12 cellular contexts compared by ENCODE assay signal in genomic region chr16:20874088-20874581, GRCh38. TPM values are rescaled to one million over a fixed set of nuclear protein-coding genes. Genes with fewer than 3 reads are reported as not detected.
DNase-seq lines count a peak whose midpoint lies in the region; ATAC-seq, FAIRE-seq and TF ChIP-seq lines count a peak whose summit lies in the region.
"Had no signal": no experiment of that assay in that cellular context is flagged by ENCODE, and none has a peak within 500 bp of the region (broad histone marks: within the 10 kb centered on the region; RNA-seq: fewer than 3 reads in every experiment).

No MANE protein-coding gene starts in this region.

- H3K79me2 ChIP-seq in Loucy (ENCODE audit: insufficient read depth, low read length): peaks cover 71% of the 10 kb centered on the region
- no peaks in the 10 kb centered on the region for H3K79me2 ChIP-seq in K562 (ENCODE audit: control insufficient read depth, insufficient read depth, low read length)
- H3K79me2 ChIP-seq in smooth muscle cell (ENCODE audit: low read depth): peaks cover 88% of the 10 kb centered on the region

- H3K9me3 Mint-ChIP-seq in endodermal cell: no peaks in the 10 kb centered on the region
- H3K9me3 Mint-ChIP-seq: neural crest cell had no signal

- ATAC-seq in activated CD4-positive, CD25-positive, alpha-beta regulatory T cell treated with anti-CD3 and anti-CD28 coated beads, Interleukin-2, amount 50 U/mL, for 24 hours: peak; percentile 25 to 36
- no peak for ATAC-seq in K562

- no peak overlapping the region for H3K4me3 Mint-ChIP-seq in endodermal cell
- H3K4me3 Mint-ChIP-seq: neural crest cell had no signal

- CTCF ChIA-PET in K562 (lab: Yijun Ruan, JAX; ENCODE audit: low intra/inter-chr PET ratio): no interaction called here

- H3K27me3 Mint-ChIP-seq in endodermal cell (ENCODE audit: insufficient read depth): no peaks in the 10 kb centered on the region

- H3K36me3 Mint-ChIP-seq in endodermal cell (ENCODE audit: low read depth): peaks cover 7% of the 10 kb centered on the region

- H4K20me1 ChIP-seq in Loucy (ENCODE audit: insufficient read depth, low read length, poor library complexity, severe bottlenecking) (no peaks in the 10 kb centered on the region), K562 (replicated peaks; ENCODE audit: control insufficient read depth, insufficient read depth, low read length) (0 out of 2 replicates have a peak, but pooled peaks cover 10% of the 10 kb centered on the region), smooth muscle cell (ENCODE audit: low read depth) (peaks cover 98% of the 10 kb centered on the region)

- TF ChIP-seq CTCF in Loucy (conservative IDR thresholded peaks at IDR 0.05; ENCODE audit: low read length): no peak
- no peak for TF ChIP-seq CTCF in K562 (IDR thresholded peaks at IDR 0.05 in 2 of 3, conservative IDR thresholded peaks at IDR 0.05 in 1 of 3; ENCODE audit: insufficient read depth in 2 of 3, low read depth in 1 of 3, low read length in 3 of 3)
- no peak for TF ChIP-seq CTCF in smooth muscle cell (IDR thresholded peaks at IDR 0.05; ENCODE audit: borderline replicate concordance, insufficient read depth, poor library complexity, severe bottlenecking)
- TF ChIP-seq CTCF in endodermal cell (conservative IDR thresholded peaks at IDR 0.05): no peak

- H3K27ac Mint-ChIP-seq in endodermal cell: no peak overlapping the region

- intact Hi-C loops in K562 (cut with micrococcal nuclease): no loop called here

- TF ChIP-seq RAD21 in K562 (CRISPR knock-in tag; conservative IDR thresholded peaks at IDR 0.05 in 1 of 2, IDR thresholded peaks at IDR 0.05 in 1 of 2): no peak

- TF ChIP-seq POLR2A in K562 (conservative IDR thresholded peaks at IDR 0.05): no peak

- POLR2A ChIA-PET in K562 (lab: Yijun Ruan, JAX): interaction anchor here (0.5 to 1.1 kb wide), 4 partner anchors 14 to 193 kb away, joined by 3 to 4 read pairs (median 3); no protein-coding TSS in a partner anchor

- BruUV-seq in K562 (replicated peaks; lab: Mats Ljungman, UMichigan): no TSS peak

- no peak overlapping the region for H3K4me3 ChIP-seq in Loucy (ENCODE audit: low read length, poor library complexity, severe bottlenecking)
- no peak overlapping the region for H3K4me3 ChIP-seq in K562
- H3K4me3 ChIP-seq in smooth muscle cell: no peak overlapping the region
- H3K4me3 ChIP-seq in endodermal cell (ENCODE audit: low read length): no peak overlapping the region

- H2AFZ ChIP-seq in Loucy (ENCODE audit: low read length): no peak overlapping the region
- no peak overlapping the region for H2AFZ ChIP-seq in K562 (ENCODE audit: low read depth, low read length)
- no peak overlapping the region for H2AFZ ChIP-seq in smooth muscle cell (ENCODE audit: low read depth)

- H3K27ac ChIP-seq in K562 (ENCODE audit: extremely low read depth, low read depth, low read length) (no peak overlapping the region), smooth muscle cell (ENCODE audit: low read depth) (no peak overlapping the region), endodermal cell (ENCODE audit: low read depth, low read length) (no peak overlapping the region)

- H3K36me3 ChIP-seq in Loucy (ENCODE audit: insufficient read depth, low read length) (no peaks in the 10 kb centered on the region), K562 (ENCODE audit: control insufficient read depth, insufficient read depth, low read length) (no peaks in the 10 kb centered on the region), smooth muscle cell (ENCODE audit: low read depth) (no peaks in the 10 kb centered on the region), endodermal cell (ENCODE audit: control insufficient read depth, insufficient read depth, low read length) (peaks cover 5% of the 10 kb centered on the region)

- H3F3A ChIP-seq in Loucy (ENCODE audit: low read depth) (no peaks in the 10 kb centered on the region), smooth muscle cell (ENCODE audit: low read depth) (peaks cover 7% of the 10 kb centered on the region)

- H3K9ac ChIP-seq in Loucy (ENCODE audit: low read depth, low read length, poor library complexity, severe bottlenecking): no peak overlapping the region
- no peak overlapping the region for H3K9ac ChIP-seq in K562 (ENCODE audit: insufficient read depth in 1 of 2, low read depth in 2 of 2, low read length in 2 of 2)
- no peak overlapping the region for H3K9ac ChIP-seq in smooth muscle cell (ENCODE audit: low read depth)
- H3K9ac ChIP-seq in endodermal cell (ENCODE audit: extremely low read depth, low read length, poor library complexity, severe bottlenecking): no peak overlapping the region

- H3K9me1 ChIP-seq in K562 (ENCODE audit: control insufficient read depth, insufficient read depth, low read length): peaks cover 4% of the 10 kb centered on the region

- WGBS in K562 (ENCODE audit: insufficient coverage, low coverage, missing lambda C conversion rate): 49% methylated on average over 4 of the region's 4 CpGs
- WGBS in smooth muscle cell (ENCODE audit: low lambda C conversion rate): 77% methylated on average over 4 of the region's 4 CpGs
- WGBS in endodermal cell (ENCODE audit: insufficient coverage in 1 of 2, insufficient read length in 1 of 2), 2 experiments: 90 to 94% methylated on average over 1 to 4 of the region's 4 CpGs

- H3K4me2 ChIP-seq in Loucy (ENCODE audit: low read depth, low read length, poor library complexity, severe bottlenecking) (peak overlapping the region; percentile 46), K562 (ENCODE audit: insufficient read depth, low read length) (no peak overlapping the region), smooth muscle cell (peak overlapping the region; percentile 12)

- in situ Hi-C loops in K562 (cut with MboI): no loop called here

- no peaks in the 10 kb centered on the region for H3K9me3 ChIP-seq in Loucy (ENCODE audit: insufficient read depth, low read depth, low read length)
- H3K9me3 ChIP-seq in K562 (replicated peaks; ENCODE audit: control insufficient read depth, insufficient read depth, low read depth, low read length): no peaks in the 10 kb centered on the region
- H3K9me3 ChIP-seq in smooth muscle cell (replicated peaks; ENCODE audit: low read depth): no peaks in the 10 kb centered on the region
- no peaks in the 10 kb centered on the region for H3K9me3 ChIP-seq in endodermal cell (ENCODE audit: control insufficient read depth, low read length)

- H3K9me2 ChIP-seq in Loucy (replicated peaks; ENCODE audit: low read depth, low read length): no peaks in the 10 kb centered on the region

- no peak for TF ChIP-seq EP300 in K562 (IDR thresholded peaks at IDR 0.05; ENCODE audit: low read length)

- no peaks in the 10 kb centered on the region for H3K27me3 ChIP-seq in Loucy (ENCODE audit: insufficient read depth, low read length, poor library complexity, severe bottlenecking)
- no peaks in the 10 kb centered on the region for H3K27me3 ChIP-seq in K562 (ENCODE audit: control insufficient read depth in 2 of 2, insufficient read depth in 2 of 2, low read length in 2 of 2)
- H3K27me3 ChIP-seq in smooth muscle cell (ENCODE audit: low read depth): no peaks in the 10 kb centered on the region
- H3K27me3 ChIP-seq in endodermal cell (ENCODE audit: control insufficient read depth, insufficient read depth, low read length, poor library complexity, severe bottlenecking): no peaks in the 10 kb centered on the region

- peaks cover 61% of the 10 kb centered on the region for H3K4me1 Mint-ChIP-seq in endodermal cell

- H3K4me1 ChIP-seq in Loucy (ENCODE audit: insufficient read depth, low read length, poor library complexity, severe bottlenecking): peaks cover 60% of the 10 kb centered on the region
- H3K4me1 ChIP-seq in K562 (replicated peaks in 1 of 2; ENCODE audit: control insufficient read depth in 2 of 2, insufficient read depth in 2 of 2, low read length in 2 of 2): peaks cover 0 to 9% of the 10 kb centered on the region in 2 experiments; a peak in 3 of 5 replicates
- H3K4me1 ChIP-seq in smooth muscle cell (ENCODE audit: low read depth): peaks cover 27% of the 10 kb centered on the region
- H3K4me1 ChIP-seq in endodermal cell (ENCODE audit: control insufficient read depth, insufficient read depth, low read length): peaks cover 34% of the 10 kb centered on the region

- DNase-seq in activated CD4-positive, CD25-positive, alpha-beta regulatory T cell (lab: John Stamatoyannopoulos, UW): no peak
- DNase-seq in K562 (ENCODE audit: extremely low read depth in 1 of 4, low spot score in 3 of 4): no peak
- DNase-seq in smooth muscle cell (lab: John Stamatoyannopoulos, UW; ENCODE audit: unreplicated experiment): no peak
- no peak for DNase-seq in endodermal cell
- no peak for DNase-seq in NOMO-1 (lab: John Stamatoyannopoulos, UW; ENCODE audit: unreplicated experiment in 2 of 2)
- no peak for DNase-seq in NK-92 treated with Interleukin-12 subunit alpha and Interleukin-12 subunit beta, amount 100 ng/mL, for 24 hours (lab: John Stamatoyannopoulos, UW)

- FAIRE-seq in K562 (lab: Jason Lieb, UNC): peak; percentile 42
- FAIRE-seq: endometrium, G401.6, TTC549 had no signal

RNA-seq across cellular contexts. Expression of gene DCUN1D3, which starts 26.0 kb away (rescaled TPM):
- 8.4 and 10.3 TPM in 2 replicates for total RNA-seq in K562 (2011; cell fraction: chromatin; rRNA removed; ENCODE audit: low replicate concordance)
- 4.1 and 4.8 TPM in 2 replicates for total RNA-seq in K562 (2011; cell fraction: nucleolus; rRNA removed)
- total RNA-seq in K562 (2011; cell fraction: nucleoplasm; rRNA removed): 9.6 and 13.8 TPM in 2 replicates
- total RNA-seq in K562 (2014; rRNA removed) (2.2 TPM in 2 replicates), K562 (2014; rRNA removed; fragmentation: Illumina TruSeq; extraction: Trizol) (2.2 and 3.2 TPM in 2 replicates), K562 (2015; rRNA removed; fragmentation: Illumina TruSeq; extraction: Trizol) (2.9 and 3.5 TPM in 2 replicates), K562 (2021) (3.8 and 4.7 TPM in 2 replicates), smooth muscle cell (36.3 and 37.8 TPM in 2 replicates), endodermal cell (10 to 100 TPM; 21.3 to 22.7 TPM)
- polyA plus RNA-seq in K562 (2011; rRNA removed) (2.6 and 3.1 TPM in 2 replicates), K562 (2014; fragmentation: Illumina TruSeq; extraction: Trizol) (1.4 and 1.6 TPM in 2 replicates), K562 (2014; fragmentation: Nextera tagmentation; extraction: Ambion mirVana) (1 to 10 TPM; 1.0 to 1.9 TPM), K562 (2014; rRNA removed) (1.8 and 2.4 TPM in 2 replicates), smooth muscle cell (12.6 and 13.5 TPM in 2 replicates)
- 1.3 and 1.8 TPM in 2 replicates for polyA plus RNA-seq in K562 (2011; cell fraction: cytosol; rRNA removed)
- polyA plus RNA-seq in K562 (2011; cell fraction: nucleus; rRNA removed): 5.6 and 5.7 TPM in 2 replicates
- 1.8 and 2.8 TPM in 2 replicates for polyA plus RNA-seq in K562 (2012)
- polyA minus RNA-seq in K562 (2011; rRNA and poly(A)+ RNA removed): 5.3 and 6.9 TPM in 2 replicates
- 2.7 and 3.2 TPM in 2 replicates for polyA minus RNA-seq in K562 (2011; cell fraction: cytosol; rRNA and poly(A)+ RNA removed)
- polyA minus RNA-seq in K562 (2011; cell fraction: nucleus; rRNA and poly(A)+ RNA removed): 3.9 and 6.3 TPM in 2 replicates
- polyA plus RNA-seq in endodermal cell (2013, experiment 1 of 2): 5.9 TPM
- 4.8 TPM for polyA plus RNA-seq in endodermal cell (2013, experiment 2 of 2)

RNA-seq across cellular contexts. Expression of gene LYRM1, which starts 26.4 kb away (rescaled TPM):
- 5.6 and 11.9 TPM in 2 replicates for total RNA-seq in K562 (2011; cell fraction: chromatin; rRNA removed; ENCODE audit: low replicate concordance)
- total RNA-seq in K562 (2011; cell fraction: nucleolus; rRNA removed): 3.3 and 3.7 TPM in 2 replicates
- 8.4 and 14.1 TPM in 2 replicates for total RNA-seq in K562 (2011; cell fraction: nucleoplasm; rRNA removed)
- total RNA-seq in K562 (2014; rRNA removed) (22.0 and 32.7 TPM in 2 replicates), K562 (2014; rRNA removed; fragmentation: Illumina TruSeq; extraction: Trizol) (26.2 and 28.2 TPM in 2 replicates), K562 (2015; rRNA removed; fragmentation: Illumina TruSeq; extraction: Trizol) (26.0 and 26.5 TPM in 2 replicates), K562 (2021) (17.5 and 18.9 TPM in 2 replicates), smooth muscle cell (10.2 and 18.6 TPM in 2 replicates), endodermal cell (10 to 100 TPM; 13.1 to 16.8 TPM)
- polyA plus RNA-seq in K562 (2011; rRNA removed) (26.9 and 32.7 TPM in 2 replicates), K562 (2014; fragmentation: Illumina TruSeq; extraction: Trizol) (36.9 and 40.2 TPM in 2 replicates), K562 (2014; fragmentation: Nextera tagmentation; extraction: Ambion mirVana) (10 to 100 TPM; 40.0 to 44.1 TPM), K562 (2014; rRNA removed) (26.3 and 27.3 TPM in 2 replicates), smooth muscle cell (11.7 and 15.3 TPM in 2 replicates)
- polyA plus RNA-seq in K562 (2011; cell fraction: cytosol; rRNA removed): 9.0 and 16.7 TPM in 2 replicates
- 7.8 and 12.3 TPM in 2 replicates for polyA plus RNA-seq in K562 (2011; cell fraction: nucleus; rRNA removed)
- 24.3 and 54.4 TPM in 2 replicates for polyA plus RNA-seq in K562 (2012)
- polyA minus RNA-seq in K562 (2011; rRNA and poly(A)+ RNA removed): 18.1 and 18.9 TPM in 2 replicates
- 5.5 and 9.6 TPM in 2 replicates for polyA minus RNA-seq in K562 (2011; cell fraction: cytosol; rRNA and poly(A)+ RNA removed)
- polyA minus RNA-seq in K562 (2011; cell fraction: nucleus; rRNA and poly(A)+ RNA removed): 2.6 and 5.8 TPM in 2 replicates
- 31.5 TPM for polyA plus RNA-seq in endodermal cell (2013, experiment 1 of 2)
- polyA plus RNA-seq in endodermal cell (2013, experiment 2 of 2): 32.3 TPM
